Comparison of ENCODE assay signal across 13 cellular contexts in the genomic region with DNA sequence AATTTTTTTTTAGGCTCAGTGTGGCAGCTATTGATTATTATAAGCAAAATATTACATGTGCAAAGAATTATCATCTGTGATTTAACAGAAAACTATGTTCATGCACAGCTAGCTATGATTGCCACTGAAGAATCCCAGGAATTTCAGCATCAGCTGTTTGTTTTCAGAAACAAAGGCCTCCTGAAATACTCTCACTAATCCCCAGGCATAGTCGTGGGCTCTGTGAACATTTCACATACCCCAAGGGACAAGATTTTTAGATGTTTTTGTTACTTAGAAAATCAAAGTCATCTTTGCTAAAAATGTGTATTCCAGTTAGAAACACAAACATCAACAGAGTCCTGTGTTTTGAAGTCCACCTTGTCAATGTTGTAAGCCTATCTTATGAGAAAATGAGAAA.
DNase-seq lines count a peak whose midpoint lies in the region.
"Had no signal": no experiment of that assay in that cellular context is flagged by ENCODE, and none has a peak within 500 bp of the region (broad histone marks: within the 10 kb centered on the region; RNA-seq: fewer than 3 reads in every experiment).

No MANE protein-coding gene starts in this region.

- no peaks in the 10 kb centered on the region for H3K36me3 Mint-ChIP-seq in activated CD4-positive, alpha-beta T cell treated with anti-CD3 and anti-CD28 coated beads, Interleukin-2, amount 10 ng/mL, durations not matched to agents 7 days and 5 days (ENCODE audit: low read depth)
- H3K36me3 Mint-ChIP-seq in activated CD4-positive, alpha-beta memory T cell treated with anti-CD3 and anti-CD28 coated beads, Interleukin-2, amount 10 ng/mL, durations not matched to agents 7 days and 5 days (ENCODE audit: low read depth), result no peaks in the 10 kb centered on the region
- H3K36me3 Mint-ChIP-seq: memory B cell had no signal

- H2AFZ ChIP-seq in trophoblast cell (ENCODE audit: insufficient read depth, low read length, poor library complexity), result no peak overlapping the region

- H3K9me3 Mint-ChIP-seq in activated CD4-positive, alpha-beta T cell treated with anti-CD3 and anti-CD28 coated beads, Interleukin-2, amount 10 ng/mL, durations not matched to agents 7 days and 5 days, result no peaks in the 10 kb centered on the region
- no peaks in the 10 kb centered on the region for H3K9me3 Mint-ChIP-seq in activated CD4-positive, alpha-beta memory T cell treated with anti-CD3 and anti-CD28 coated beads, Interleukin-2, amount 10 ng/mL, durations not matched to agents 7 days and 5 days
- H3K9me3 Mint-ChIP-seq: activated T-helper 1 cell treated with anti-CD3 and anti-CD28 coated beads, Interleukin-12 subunit alpha, Interleukin-12 subunit beta, Interleukin-2, Interleukin-4 antibody, amounts not matched to agents 30 ng/mL and 10 ng/mL and 1 ng/mL, durations not matched to agents 14 hours and 24 hours and 36 hours; memory B cell; stimulated activated naive CD8-positive, alpha-beta T cell treated with anti-CD3 and anti-CD28 coated beads, Interleukin-15, Interleukin-2, amounts not matched to agents 100 ng/mL and 50 ng/mL, for 24 hours had no signal

- H3K9me3 ChIP-seq in SJSA1 (replicated peaks) (no peaks in the 10 kb centered on the region), trophoblast cell (ENCODE audit: insufficient read depth, low read depth, low read length) (no peaks in the 10 kb centered on the region)

- H3K27me3 ChIP-seq in SJSA1 (replicated peaks) (no peaks in the 10 kb centered on the region), trophoblast cell (ENCODE audit: insufficient read depth, low read length) (no peaks in the 10 kb centered on the region)

- H3K27me3 Mint-ChIP-seq in activated CD4-positive, alpha-beta T cell treated with anti-CD3 and anti-CD28 coated beads, Interleukin-2, amount 10 ng/mL, durations not matched to agents 7 days and 5 days, result no peaks in the 10 kb centered on the region
- H3K27me3 Mint-ChIP-seq in activated CD4-positive, alpha-beta memory T cell treated with anti-CD3 and anti-CD28 coated beads, Interleukin-2, amount 10 ng/mL, durations not matched to agents 7 days and 5 days, result no peaks in the 10 kb centered on the region
- H3K27me3 Mint-ChIP-seq: memory B cell; stimulated activated naive CD8-positive, alpha-beta T cell treated with anti-CD3 and anti-CD28 coated beads, Interleukin-15, Interleukin-2, amounts not matched to agents 100 ng/mL and 50 ng/mL, for 24 hours had no signal

- no peak overlapping the region for H3K27ac Mint-ChIP-seq in activated CD4-positive, alpha-beta T cell treated with anti-CD3 and anti-CD28 coated beads, Interleukin-2, amount 10 ng/mL, durations not matched to agents 7 days and 5 days
- H3K27ac Mint-ChIP-seq in activated CD4-positive, alpha-beta memory T cell treated with anti-CD3 and anti-CD28 coated beads, Interleukin-2, amount 10 ng/mL, durations not matched to agents 7 days and 5 days, result no peak overlapping the region
- H3K27ac Mint-ChIP-seq: activated T-helper 1 cell treated with anti-CD3 and anti-CD28 coated beads, Interleukin-12 subunit alpha, Interleukin-12 subunit beta, Interleukin-2, Interleukin-4 antibody, amounts not matched to agents 30 ng/mL and 10 ng/mL and 1 ng/mL, durations not matched to agents 14 hours and 24 hours and 36 hours; memory B cell; stimulated activated naive CD8-positive, alpha-beta T cell treated with anti-CD3 and anti-CD28 coated beads, Interleukin-15, Interleukin-2, amounts not matched to agents 100 ng/mL and 50 ng/mL, for 24 hours had no signal

- no peak overlapping the region for H4K8ac ChIP-seq in trophoblast cell (ENCODE audit: low read depth, low read length)

- H3K27ac ChIP-seq in SJSA1 (peak overlapping the region; percentile 79), trophoblast cell (ENCODE audit: low read depth, low read length) (peak overlapping the region; percentile 33)

- H2AK5ac ChIP-seq in trophoblast cell (ENCODE audit: low read length), result no peak overlapping the region

- H3K23ac ChIP-seq in trophoblast cell (ENCODE audit: low read length), result no peak overlapping the region

- no peaks in the 10 kb centered on the region for H3K4me1 Mint-ChIP-seq in activated CD4-positive, alpha-beta T cell treated with anti-CD3 and anti-CD28 coated beads, Interleukin-2, amount 10 ng/mL, durations not matched to agents 7 days and 5 days
- peaks cover 12% of the 10 kb centered on the region for H3K4me1 Mint-ChIP-seq in activated CD4-positive, alpha-beta memory T cell treated with anti-CD3 and anti-CD28 coated beads, Interleukin-2, amount 10 ng/mL, durations not matched to agents 7 days and 5 days
- H3K4me1 Mint-ChIP-seq: memory B cell had no signal

- H3K36me3 ChIP-seq in SJSA1 (peaks cover 49% of the 10 kb centered on the region), trophoblast cell (ENCODE audit: control insufficient read depth in 1 of 2, insufficient read depth in 2 of 2, low read length in 2 of 2) (peaks cover 10 to 28% of the 10 kb centered on the region in 2 experiments)

- no peak overlapping the region for H3K14ac ChIP-seq in trophoblast cell (ENCODE audit: low read length)

- DNase-seq in ELF-1 (ENCODE audit: low read depth, low spot score) (peak; percentile 16), SJSA1 (ENCODE audit: low read depth in 1 of 2, low spot score in 2 of 2) (peak; percentile 51 to 70), fibroblast of peridontal ligament (ENCODE audit: extremely low read depth) (peak; percentile 82), trophoblast cell (peak in 1 of 2 donors; percentile 66), NCI-H1092 (lab: John Stamatoyannopoulos, UW) (no peak), NOMO-1 (lab: John Stamatoyannopoulos, UW; ENCODE audit: unreplicated experiment in 2 of 2) (no peak)
- no peak for DNase-seq in activated CD4-positive, alpha-beta T cell treated with anti-CD3 and anti-CD28 coated beads, Interleukin-2, amount 10 ng/mL, durations not matched to agents 7 days and 5 days
- DNase-seq in activated CD4-positive, alpha-beta memory T cell treated with anti-CD3 and anti-CD28 coated beads, Interleukin-2, amount 10 ng/mL, durations not matched to agents 7 days and 5 days, result no peak
- DNase-seq: activated CD4-positive, alpha-beta T cell treated with anti-CD3 and anti-CD28 coated beads for 48 hours; aorta had no signal

- H3K4me3 ChIP-seq in SJSA1 (no peak overlapping the region), trophoblast cell (ENCODE audit: low read depth, low read length) (no peak overlapping the region)

- H2BK120ac ChIP-seq in trophoblast cell (ENCODE audit: insufficient read depth, low read length, poor library complexity), result no peak overlapping the region

- H3K4me1 ChIP-seq in SJSA1 (replicated peaks) (peaks cover 41% of the 10 kb centered on the region), trophoblast cell (ENCODE audit: control insufficient read depth in 1 of 2, insufficient read depth in 2 of 2, low read length in 2 of 2) (peaks cover 0 to 3% of the 10 kb centered on the region in 2 experiments)

- H3K4me3 Mint-ChIP-seq in activated CD4-positive, alpha-beta T cell treated with anti-CD3 and anti-CD28 coated beads, Interleukin-2, amount 10 ng/mL, durations not matched to agents 7 days and 5 days, result no peak overlapping the region
- H3K4me3 Mint-ChIP-seq in activated CD4-positive, alpha-beta memory T cell treated with anti-CD3 and anti-CD28 coated beads, Interleukin-2, amount 10 ng/mL, durations not matched to agents 7 days and 5 days, result no peak overlapping the region
- H3K4me3 Mint-ChIP-seq: activated T-helper 1 cell treated with anti-CD3 and anti-CD28 coated beads, Interleukin-12 subunit alpha, Interleukin-12 subunit beta, Interleukin-2, Interleukin-4 antibody, amounts not matched to agents 30 ng/mL and 10 ng/mL and 1 ng/mL, durations not matched to agents 14 hours and 24 hours and 36 hours; memory B cell; stimulated activated naive CD8-positive, alpha-beta T cell treated with anti-CD3 and anti-CD28 coated beads, Interleukin-15, Interleukin-2, amounts not matched to agents 100 ng/mL and 50 ng/mL, for 24 hours had no signal

- H3K4ac ChIP-seq in trophoblast cell (ENCODE audit: low read depth, low read length), result no peak overlapping the region

- no peak overlapping the region for H2BK5ac ChIP-seq in trophoblast cell (ENCODE audit: low read depth, low read length, poor library complexity)

- no peak overlapping the region for H4K12ac ChIP-seq in trophoblast cell (ENCODE audit: low read depth, low read length)

- H3K18ac ChIP-seq in trophoblast cell (ENCODE audit: low read length), result no peak overlapping the region

- CTCF ChIA-PET in activated CD4-positive, alpha-beta T cell treated with anti-CD3 and anti-CD28 coated beads, Interleukin-2, amount 10 ng/mL, durations not matched to agents 7 days and 5 days (lab: Charles Lee), result no interaction called here
- CTCF ChIA-PET in activated CD4-positive, alpha-beta memory T cell treated with anti-CD3 and anti-CD28 coated beads, Interleukin-2, amount 10 ng/mL, durations not matched to agents 7 days and 5 days (lab: Charles Lee), result interaction anchor here (0.7 kb wide), 1 partner anchor 282 kb away, joined by 3 read pairs; no protein-coding TSS in a partner anchor

- H4K91ac ChIP-seq in trophoblast cell (ENCODE audit: low read depth, low read length), result no peak overlapping the region

- no peak overlapping the region for H3K4me2 ChIP-seq in trophoblast cell (ENCODE audit: low read length)

- H3K79me2 ChIP-seq in trophoblast cell (ENCODE audit: control insufficient read depth, insufficient read depth, low read length, poor library complexity), result no peaks in the 10 kb centered on the region

- WGBS in trophoblast cell (ENCODE audit: extremely low coverage, insufficient coverage, insufficient read length), result no CpG with 5 or more reads among the region's 1 CpG

- no peak overlapping the region for H2BK12ac ChIP-seq in trophoblast cell (ENCODE audit: low read length)

- POLR2A ChIA-PET in activated CD4-positive, alpha-beta T cell treated with anti-CD3 and anti-CD28 coated beads, Interleukin-2, amount 10 ng/mL, durations not matched to agents 7 days and 5 days (lab: Charles Lee), result no interaction called here
- POLR2A ChIA-PET in activated CD4-positive, alpha-beta memory T cell treated with anti-CD3 and anti-CD28 coated beads, Interleukin-2, amount 10 ng/mL, durations not matched to agents 7 days and 5 days (lab: Charles Lee), result no interaction called here

- H3K9ac ChIP-seq in trophoblast cell (ENCODE audit: low read length), result no peak overlapping the region

- H3K79me1 ChIP-seq in trophoblast cell (ENCODE audit: low read length), result no peaks in the 10 kb centered on the region

Comparison
In these comparisons a context has a peak if more than half of its experiments do, and no peak if none do; other contexts are left out.
1. DNase-seq: peak in ELF-1 (single experiment), SJSA1 (2 of 2) and fibroblast of peridontal ligament (single experiment); none in NCI-H1092 (single experiment), activated CD4-positive, alpha-beta T cell treated with anti-CD3 and anti-CD28 coated beads, Interleukin-2, amount 10 ng/mL, durations not matched to agents 7 days and 5 days (single experiment), activated CD4-positive, alpha-beta memory T cell treated with anti-CD3 and anti-CD28 coated beads, Interleukin-2, amount 10 ng/mL, durations not matched to agents 7 days and 5 days (single experiment) and NOMO-1 (0 of 2).